In the genomic region with DNA sequence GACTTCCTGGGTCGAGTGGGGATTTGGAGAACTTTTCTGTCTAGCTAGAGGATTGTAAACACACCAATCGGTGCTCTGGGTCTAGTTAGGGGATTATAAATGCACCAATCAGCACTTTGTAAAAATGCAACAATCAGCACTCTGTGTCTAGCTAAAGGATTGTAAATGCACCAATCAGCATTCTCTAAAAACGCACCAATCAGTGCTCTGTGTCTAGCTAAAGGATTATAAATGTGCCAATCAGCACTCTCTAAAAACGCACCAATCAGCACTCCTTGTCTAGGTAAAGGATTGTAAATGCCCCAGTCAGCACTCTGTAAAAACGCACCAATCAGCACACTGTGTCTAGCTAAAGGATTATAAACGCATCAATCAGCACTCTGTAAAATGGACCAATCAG, we compare ENCODE assay signal across 24 cellular contexts.
"Had no signal": no experiment of that assay in that cellular context is flagged by ENCODE, and none has a peak within 500 bp of the region (broad histone marks: within the 10 kb centered on the region; RNA-seq: fewer than 3 reads in every experiment).

No MANE protein-coding gene starts in this region.

- H3K9ac ChIP-seq: neural progenitor cell had no signal

- H3K4me3 ChIP-seq: hepatocyte, left ventricle myocardium inferior, lung, neural progenitor cell, ovary, sigmoid colon, spleen, thyroid gland, transverse colon, upper lobe of left lung, vagina had no signal

- H3K27ac ChIP-seq: hepatocyte, left ventricle myocardium inferior, neural progenitor cell, neutrophil, ovary, sigmoid colon, spleen, transverse colon, upper lobe of left lung, vagina had no signal

- H3K4me1 ChIP-seq: left ventricle myocardium inferior, sigmoid colon, spleen, transverse colon, upper lobe of left lung, vagina had no signal

- H3K9me3 ChIP-seq: neutrophil, ovary, sigmoid colon, thyroid gland, transverse colon, upper lobe of left lung, vagina had no signal

- DNase-seq: islet precursor cell; left ventricle myocardium inferior; mesendoderm; naive B cell; natural killer cell; nephron progenitor cell; occipital lobe; ovary; retina; right cardiac atrium; sigmoid colon; small intestine; spleen; stimulated activated CD4-positive, alpha-beta T cell treated with anti-CD3 and anti-CD28 coated beads, Interleukin-4, amount 100 ng/mL, for 24 hours; stimulated activated naive CD4-positive, alpha-beta T cell; thyroid gland; transverse colon; upper lobe of left lung had no signal

- ATAC-seq: natural killer cell; right cardiac atrium; stimulated activated effector memory CD8-positive, alpha-beta T cell treated with anti-CD3 and anti-CD28 coated beads, Interleukin-12 subunit alpha, Interleukin-12 subunit beta, amount 100 ng/mL, for 72 hours had no signal

- H3K79me2 ChIP-seq: hepatocyte had no signal

- H3K27me3 ChIP-seq: hepatocyte, neural progenitor cell, neutrophil, ovary, sigmoid colon, spleen, thyroid gland, transverse colon, upper lobe of left lung, vagina had no signal

- H2AFZ ChIP-seq: hepatocyte, neural progenitor cell had no signal

- H3K4me2 ChIP-seq: hepatocyte, neural progenitor cell had no signal

- H3K36me3 ChIP-seq: left ventricle myocardium inferior, neural progenitor cell, neutrophil, ovary, sigmoid colon, spleen, thyroid gland, transverse colon, upper lobe of left lung, vagina had no signal

- FAIRE-seq: small intestine had no signal
